ENCODE assay signal across 32 cellular contexts in the genomic region with DNA sequence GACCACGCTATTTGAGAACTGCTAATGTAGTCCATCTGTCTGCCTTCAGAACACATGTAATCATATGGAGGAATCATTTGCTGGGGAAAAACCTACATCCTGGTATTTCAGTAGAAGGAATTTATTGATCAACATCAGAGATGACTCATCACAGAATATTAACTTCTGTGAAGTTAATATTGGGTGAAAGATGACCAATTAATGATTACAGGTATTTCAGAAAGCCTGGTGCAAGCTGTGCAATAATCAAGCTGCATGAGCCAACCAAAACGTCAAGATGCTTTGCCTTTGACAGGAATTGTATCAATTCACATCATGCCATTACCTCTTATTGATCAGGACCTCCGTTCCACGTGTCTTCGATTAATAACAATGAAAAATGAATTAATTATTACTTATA.
"Had no signal": no experiment of that assay in that cellular context is flagged by ENCODE, and none has a peak within 500 bp of the region (broad histone marks: within the 10 kb centered on the region; RNA-seq: fewer than 3 reads in every experiment).

No MANE protein-coding gene starts in this region.

- ATAC-seq: left colon; left lung; lower lobe of right lung; mucosa of descending colon; naive thymus-derived CD8-positive, alpha-beta T cell; psoas muscle; stimulated activated memory B cell treated with anti-CD40 and anti-IgM and Interleukin-4, amounts not matched to agents 10 μg/mL and 1 μg/mL and 100 μg/mL, for 72 hours; stimulated activated naive CD8-positive, alpha-beta T cell treated with anti-CD3 and anti-CD28 coated beads, Interleukin-15, Interleukin-2, amounts not matched to agents 100 U/mL and 50 U/mL, for 24 hours had no signal

- H3K36me3 Mint-ChIP-seq: mesothelial cell of epicardium; naive thymus-derived CD8-positive, alpha-beta T cell; stimulated activated memory B cell treated with anti-CD40 and anti-IgM and Interleukin-4, amounts not matched to agents 10 μg/mL and 1 μg/mL and 100 μg/mL, for 72 hours had no signal

- H3K4me3 ChIP-seq: left lung, lower lobe of right lung, mucosa of descending colon, ovary, psoas muscle, right atrium auricular region, right lobe of liver, smooth muscle cell, stomach, testis, thyroid gland, transverse colon, upper lobe of left lung, vagina had no signal

- H3K9me3 Mint-ChIP-seq: mesothelial cell of epicardium; naive thymus-derived CD8-positive, alpha-beta T cell; nephron; neural crest cell; stimulated activated memory B cell treated with anti-CD40 and anti-IgM and Interleukin-4, amounts not matched to agents 10 μg/mL and 1 μg/mL and 100 μg/mL, for 72 hours had no signal

- DNase-seq: head of caudate nucleus; hippocampal formation; kidney glomerular epithelial cell; left colon; lower lobe of right lung; mammary epithelial cell; mesendoderm; mucosa of descending colon; naive thymus-derived CD8-positive, alpha-beta T cell; occipital lobe; ovary; psoas muscle; right lobe of liver; stimulated activated CD4-positive, alpha-beta T cell treated with anti-CD3 and anti-CD28 coated beads, Interleukin-1b, Interleukin-23, amount 100 ng/mL, for 48 hours; stimulated activated CD4-positive, alpha-beta T cell treated with anti-CD3 and anti-CD28 coated beads, Interleukin-2, amount 100 ng/mL, for 48 hours; stimulated activated CD4-positive, alpha-beta T cell treated with anti-CD3 and anti-CD28 coated beads, Interleukin-4, amount 100 ng/mL, for 4 hours; stimulated activated CD8-positive, alpha-beta memory T cell treated with anti-CD3 and anti-CD28 coated beads, Interleukin-4, amount 100 ng/mL, for 48 hours; stimulated activated naive CD8-positive, alpha-beta T cell treated with anti-CD3 and anti-CD28 coated beads, Interleukin-15, Interleukin-2, amounts not matched to agents 100 U/mL and 50 U/mL, for 24 hours; stomach; testis; thyroid gland; transverse colon had no signal

- H3K27ac ChIP-seq: left lung, lower lobe of right lung, neutrophil, ovary, psoas muscle, right atrium auricular region, right lobe of liver, stomach, testis, thyroid gland, transverse colon, upper lobe of left lung, vagina had no signal

- H3K36me3 ChIP-seq: left lung, lower lobe of right lung, neutrophil, ovary, right atrium auricular region, right lobe of liver, stomach, thyroid gland, transverse colon, upper lobe of left lung, vagina had no signal

- H3K27me3 ChIP-seq: left lung, ovary, right atrium auricular region, right lobe of liver, stomach, testis, thyroid gland, transverse colon, upper lobe of left lung, vagina had no signal

- H3K4me1 Mint-ChIP-seq: stimulated activated memory B cell treated with anti-CD40 and anti-IgM and Interleukin-4, amounts not matched to agents 10 μg/mL and 1 μg/mL and 100 μg/mL, for 72 hours had no signal

- H3K4me2 ChIP-seq: smooth muscle cell had no signal

- H3K4me1 ChIP-seq: left lung, lower lobe of right lung, psoas muscle, right lobe of liver, stomach, testis, thyroid gland, transverse colon, upper lobe of left lung, vagina had no signal

- H3K4me3 Mint-ChIP-seq: mesothelial cell of epicardium; naive thymus-derived CD8-positive, alpha-beta T cell; nephron; neural crest cell; stimulated activated memory B cell treated with anti-CD40 and anti-IgM and Interleukin-4, amounts not matched to agents 10 μg/mL and 1 μg/mL and 100 μg/mL, for 72 hours had no signal

- H3K27ac Mint-ChIP-seq: mesothelial cell of epicardium; naive thymus-derived CD8-positive, alpha-beta T cell; stimulated activated memory B cell treated with anti-CD40 and anti-IgM and Interleukin-4, amounts not matched to agents 10 μg/mL and 1 μg/mL and 100 μg/mL, for 72 hours had no signal

- H3K9me3 ChIP-seq: left lung, lower lobe of right lung, mucosa of descending colon, neutrophil, ovary, psoas muscle, right atrium auricular region, right lobe of liver, stomach, testis, thyroid gland, transverse colon, upper lobe of left lung, vagina had no signal

- H3K27me3 Mint-ChIP-seq: stimulated activated memory B cell treated with anti-CD40 and anti-IgM and Interleukin-4, amounts not matched to agents 10 μg/mL and 1 μg/mL and 100 μg/mL, for 72 hours had no signal
